Comparison of ENCODE assay signal across 14 cellular contexts in genomic region chr17:72362466-72363335, GRCh38.
DNase-seq lines count a peak whose midpoint lies in the region; ATAC-seq and TF ChIP-seq lines count a peak whose summit lies in the region.
"Had no signal": no experiment of that assay in that cellular context is flagged by ENCODE, and none has a peak within 500 bp of the region (broad histone marks: within the 10 kb centered on the region; RNA-seq: fewer than 3 reads in every experiment).

No MANE protein-coding gene starts in this region.

- H3K9me3 ChIP-seq in RWPE2 (ENCODE audit: severe bottlenecking), result no peaks in the 10 kb centered on the region
- H3K9me3 ChIP-seq in fibroblast of lung (ENCODE audit: control insufficient read depth, insufficient read depth, low read depth, low read length), result no peaks in the 10 kb centered on the region

- H3K79me2 ChIP-seq in fibroblast of lung (ENCODE audit: control insufficient read depth, insufficient read depth, low read length), result no peaks in the 10 kb centered on the region

- no peak overlapping the region for H2AFZ ChIP-seq in fibroblast of lung (ENCODE audit: low read length)

- H3K4me3 ChIP-seq in RWPE2 (ENCODE audit: severe bottlenecking) (no peak overlapping the region), fibroblast of lung (replicated peaks in 1 of 4; ENCODE audit: control extremely low read depth in 1 of 4, insufficient read depth in 1 of 4, low read depth in 3 of 4, low read length in 4 of 4) (no peak overlapping the region), skeletal muscle cell (ENCODE audit: low read depth, low read length) (no peak overlapping the region)

- peaks cover 45% of the 10 kb centered on the region for H3K4me1 ChIP-seq in RWPE2 (ENCODE audit: insufficient read depth, poor library complexity, severe bottlenecking)
- H3K4me1 ChIP-seq in fibroblast of lung (ENCODE audit: control insufficient read depth, extremely low read depth, insufficient read depth, low read length), result peaks cover 4% of the 10 kb centered on the region

- H3K4me2 ChIP-seq in fibroblast of lung (ENCODE audit: extremely low read depth, insufficient read depth, low read length), result no peak overlapping the region

- TF ChIP-seq CTCF in RWPE2 (IDR thresholded peaks at IDR 0.05; ENCODE audit: poor library complexity, severe bottlenecking) (no peak), fibroblast of lung (conservative IDR thresholded peaks at IDR 0.05 in 1 of 2, IDR thresholded peaks at IDR 0.05 in 1 of 2; ENCODE audit: low read depth in 1 of 2, low read length in 2 of 2) (no peak)

- no peaks in the 10 kb centered on the region for H3K36me3 ChIP-seq in RWPE2 (ENCODE audit: low read depth)
- H3K36me3 ChIP-seq in fibroblast of lung (ENCODE audit: control insufficient read depth, insufficient read depth, low read length), result no peaks in the 10 kb centered on the region

- no peak overlapping the region for H3K9ac ChIP-seq in fibroblast of lung (ENCODE audit: insufficient read depth, low read length)

- H4K20me1 ChIP-seq in fibroblast of lung (ENCODE audit: control insufficient read depth, extremely low read depth, insufficient read depth, low read length), result no peaks in the 10 kb centered on the region

- H3K27me3 ChIP-seq in RWPE2 (ENCODE audit: insufficient read depth, poor library complexity, severe bottlenecking) (no peaks in the 10 kb centered on the region), fibroblast of lung (ENCODE audit: control insufficient read depth, insufficient read depth, low read length) (no peaks in the 10 kb centered on the region)

- ATAC-seq in RWPE2 (ENCODE audit: low read depth) (peak; percentile 82), GM19463 (IDR thresholded peaks at IDR 0.05; ENCODE audit: unreplicated experiment) (no peak)

- DNase-seq in H4 (ENCODE audit: low spot score), result peak; percentile 58
- no peak for DNase-seq in RWPE2 (ENCODE audit: low spot score)
- DNase-seq in fibroblast of lung (ENCODE audit: low read depth in 2 of 2), result peak; percentile 89 to 90
- peak; percentile 81 for DNase-seq in skeletal muscle cell (ENCODE audit: low read depth)
- no peak for DNase-seq in D341Med (ENCODE audit: low spot score)
- no peak for DNase-seq in SK-N-DZ (ENCODE audit: low spot score)
- DNase-seq: activated naive CD8-positive, alpha-beta T cell treated with anti-CD3 and anti-CD28 coated beads, Interleukin-2, amount 10 ng/mL, durations not matched to agents 7 days and 5 days; NCI-H1436 treated with DMSO at 0.1 percent for 48 hours; NCI-H69; nephron progenitor cell; SHP77 treated with DMSO at 0.1 percent for 48 hours; substantia nigra had no signal

- H3K27ac ChIP-seq in RWPE2 (ENCODE audit: poor library complexity, severe bottlenecking) (peak overlapping the region; percentile 77), fibroblast of lung (ENCODE audit: insufficient read depth, low read length) (peak overlapping the region; percentile 51)
- H3K27ac ChIP-seq: VCaP had no signal

Comparison
In these comparisons a context has a peak if more than half of its experiments do, and no peak if none do; other contexts are left out.
1. DNase-seq: peak in H4 (single experiment), fibroblast of lung (2 of 2) and skeletal muscle cell (single experiment); none in RWPE2 (single experiment), D341Med (single experiment) and SK-N-DZ (single experiment).